9 cellular contexts compared by ENCODE assay signal in genomic region chr3:111989061-111989678, GRCh38. TPM values are rescaled to one million over a fixed set of nuclear protein-coding genes. Genes with fewer than 3 reads are reported as not detected.
DNase-seq lines count a peak whose midpoint lies in the region; ATAC-seq and TF ChIP-seq lines count a peak whose summit lies in the region.
"Had no signal": no experiment of that assay in that cellular context is flagged by ENCODE, and none has a peak within 500 bp of the region (broad histone marks: within the 10 kb centered on the region; RNA-seq: fewer than 3 reads in every experiment).

No MANE protein-coding gene starts in this region.

- peak; percentile 11 to 56 (median 50) for TF ChIP-seq CTCF in breast epithelium (IDR thresholded peaks at IDR 0.05)

- peak; percentile 36 for DNase-seq in DMS53 treated with DMSO at 0.1 percent for 48 hours (lab: John Stamatoyannopoulos, UW; ENCODE audit: unreplicated experiment)
- DNase-seq in NCI-H460 (ENCODE audit: extremely low read depth, low read depth), result peak; percentile 48
- no peak for DNase-seq in breast epithelium (ENCODE audit: low spot score in 2 of 2)
- DNase-seq in left lobe of liver (ENCODE audit: low spot score), result no peak
- no peak for DNase-seq in posterior cingulate gyrus

- H3K4me3 ChIP-seq in breast epithelium (no peak overlapping the region), urinary bladder (ENCODE audit: low read depth, low read length) (no peak overlapping the region)

- no peaks in the 10 kb centered on the region for H3K9me3 ChIP-seq in breast epithelium

- WGBS in urinary bladder, result 45% methylated on average over 3 of the region's 3 CpGs

- no peak for TF ChIP-seq POLR2A in breast epithelium (IDR thresholded peaks at IDR 0.05)

- ATAC-seq in GM19452 (IDR thresholded peaks at IDR 0.05; ENCODE audit: unreplicated experiment) (peak; percentile 87), HG03439 (IDR thresholded peaks at IDR 0.05; ENCODE audit: unreplicated experiment) (peak; percentile 82), left lobe of liver (peak; percentile 93)

- H3K27ac ChIP-seq in breast epithelium (no peak overlapping the region), urinary bladder (ENCODE audit: low read depth) (peak overlapping the region; percentile 10)

- H3K36me3 ChIP-seq in breast epithelium (no peaks in the 10 kb centered on the region), urinary bladder (ENCODE audit: insufficient read depth) (peaks cover 2% of the 10 kb centered on the region)

- intact Hi-C loops in breast epithelium (cut with DNase I; ENCODE audit: low total_unique reads) (no loop called here), posterior cingulate gyrus (cut with DNase I) (loop anchor here (2.0 kb wide), 1 partner anchor 54 kb away; no protein-coding TSS in a partner anchor)

- H3K27me3 ChIP-seq in breast epithelium, result no peaks in the 10 kb centered on the region

- H3K4me1 ChIP-seq in breast epithelium (no peaks in the 10 kb centered on the region), urinary bladder (ENCODE audit: insufficient read depth) (no peaks in the 10 kb centered on the region)

RNA-seq across cellular contexts. Expression of gene TAGLN3, which starts 9.6 kb away (rescaled TPM):
- total RNA-seq in NCI-H460 (2014; rRNA removed; shearing (Covaris generic)), result not detected in 2 replicates
- polyA plus RNA-seq in NCI-H460 (2014; cell fraction: nucleus; rRNA removed), result not detected in 2 replicates
- total RNA-seq in breast epithelium, result not detected
- not detected for total RNA-seq in left lobe of liver
- 3.1 TPM for total RNA-seq in urinary bladder
- polyA plus RNA-seq in urinary bladder, result 1.8 TPM

RNA-seq across cellular contexts. Expression of gene ABHD10, which starts 10.3 kb away (rescaled TPM):
- total RNA-seq in NCI-H460 (2014; rRNA removed; shearing (Covaris generic)), result 68.6 and 70.3 TPM in 2 replicates
- 47.6 and 69.5 TPM in 2 replicates for polyA plus RNA-seq in NCI-H460 (2014; cell fraction: nucleus; rRNA removed)
- 10 to 100 TPM; 17.3 to 28.5 (median 22.6) TPM for total RNA-seq in breast epithelium
- 26.6 TPM for total RNA-seq in left lobe of liver
- total RNA-seq in urinary bladder, result 62.3 TPM
- polyA plus RNA-seq in urinary bladder, result 23.3 TPM

RNA-seq across cellular contexts. Expression of gene TMPRSS7, which starts 45.4 kb away (rescaled TPM):
- total RNA-seq in NCI-H460 (2014; rRNA removed; shearing (Covaris generic)), result 0.05 TPM in 1 of 2 replicates, not detected in the other
- not detected in 2 replicates for polyA plus RNA-seq in NCI-H460 (2014; cell fraction: nucleus; rRNA removed)
- total RNA-seq in breast epithelium (under 1 TPM in 1 of 3 donors, not detected in 2; 0.15 TPM), left lobe of liver (not detected), urinary bladder (not detected)
- not detected for polyA plus RNA-seq in urinary bladder
- total RNA-seq: activated CD8-positive, alpha-beta memory T cell treated with anti-CD3 and anti-CD28 coated beads for 36 hours had no signal

Comparison
In these comparisons a context has a peak if more than half of its experiments do, and no peak if none do; other contexts are left out.
1. DNase-seq: peak in DMS53 treated with DMSO at 0.1 percent for 48 hours (single experiment) and NCI-H460 (single experiment); none in breast epithelium (0 of 2), left lobe of liver (single experiment) and posterior cingulate gyrus (0 of 10).
2. Peak in every context shown above with its lines, with median percentiles within 50 percentile points of each other: ATAC-seq.